Comparison of ENCODE assay signal across 35 cellular contexts in the genomic region with DNA sequence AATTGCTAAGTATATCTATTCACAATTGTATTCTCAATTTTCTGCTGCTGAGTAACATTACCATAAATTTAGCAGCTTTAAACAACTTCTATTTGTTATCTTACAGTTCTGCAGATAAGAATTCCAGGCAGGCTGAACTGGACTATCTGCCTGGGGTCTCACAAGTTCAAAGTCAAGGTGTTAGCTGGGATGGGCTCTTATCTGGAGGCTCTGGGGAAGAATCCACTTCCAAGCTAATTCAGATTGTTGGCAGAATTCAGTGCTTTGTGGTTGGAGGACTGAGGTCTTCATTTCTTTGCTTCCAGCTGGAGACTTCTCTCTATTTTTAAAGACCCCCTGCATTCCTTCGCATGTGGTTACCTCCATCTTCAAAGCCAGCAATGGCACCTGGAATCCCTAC.
"Had no signal": no experiment of that assay in that cellular context is flagged by ENCODE, and none has a peak within 500 bp of the region (broad histone marks: within the 10 kb centered on the region; RNA-seq: fewer than 3 reads in every experiment).

No MANE protein-coding gene starts in this region.

- DNase-seq: Karpas-422, Kasumi-1, MG63, MM.1S, MV-4-11, NCI-H1048, NCI-H1092, NCI-H1092 treated with DMSO at 0.1 percent for 48 hours, NCI-H1105, NCI-H1105 treated with DMSO at 0.1 percent for 48 hours, NCI-H1417, NCI-H1417 treated with DMSO at 0.1 percent for 48 hours, NCI-H1436, NCI-H1436 treated with DMSO at 0.1 percent for 48 hours, NCI-H146, NCI-H1694, NCI-H1694 treated with DMSO at 0.1 percent for 48 hours, NCI-H187, NCI-H187 treated with DMSO at 0.1 percent for 48 hours, NCI-H1930, NCI-H2029, NCI-H2029 treated with DMSO at 0.1 percent for 48 hours, NCI-H2081, NCI-H2081 treated with DMSO at 0.1 percent for 48 hours, NCI-H2107, NCI-H2171, NCI-H2171 treated with DMSO at 0.1 percent for 48 hours, NCI-H2227 treated with DMSO at 0.1 percent for 48 hours, NCI-H226, NCI-H345, NCI-H446, NCI-H446 treated with DMSO at 0.1 percent for 48 hours, NCI-H510A, NCI-H510A treated with DMSO at 0.1 percent for 48 hours had no signal

- H3K9me3 ChIP-seq: MG63 had no signal

- H3K9ac ChIP-seq: KMS-11 had no signal

- H3K36me3 ChIP-seq: MG63 had no signal

- H3K4me2 ChIP-seq: KMS-11 had no signal

- H3K27me3 ChIP-seq: MG63 had no signal

- H3K4me3 ChIP-seq: MG63 had no signal

- H3K27ac ChIP-seq: KMS-11 had no signal
